Comparison of ENCODE assay signal across 19 cellular contexts in the genomic region with DNA sequence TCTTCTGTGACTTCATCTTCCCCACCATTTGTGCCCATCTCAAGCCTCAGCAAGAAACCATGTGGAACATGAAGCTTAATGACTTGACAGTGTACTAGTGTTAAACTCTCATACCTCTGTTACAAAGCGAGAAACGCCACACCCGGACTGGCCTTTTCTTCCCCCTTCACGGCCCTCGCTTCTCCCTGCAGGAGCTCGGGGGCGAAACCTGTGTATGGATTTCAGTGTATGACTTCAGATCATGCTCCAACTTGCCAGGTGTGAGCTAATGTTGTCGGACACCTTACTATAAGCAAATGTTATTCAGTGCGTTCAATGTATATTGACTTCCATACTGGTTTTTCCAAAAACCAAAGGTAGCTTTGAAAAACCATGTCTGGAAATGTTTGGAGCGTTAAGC. TPM values are rescaled to one million over a fixed set of nuclear protein-coding genes. Genes with fewer than 3 reads are reported as not detected.
DNase-seq lines count a peak whose midpoint lies in the region; ATAC-seq and TF ChIP-seq lines count a peak whose summit lies in the region.
"Had no signal": no experiment of that assay in that cellular context is flagged by ENCODE, and none has a peak within 500 bp of the region (broad histone marks: within the 10 kb centered on the region; RNA-seq: fewer than 3 reads in every experiment).

No MANE protein-coding gene starts in this region.

- H3K4me3 ChIP-seq in endodermal cell (ENCODE audit: low read length) = no peak overlapping the region
- no peak overlapping the region for H3K4me3 ChIP-seq in neural progenitor cell
- H3K4me3 ChIP-seq: A549, PC-9 had no signal

- H3K9me3 ChIP-seq in endodermal cell (ENCODE audit: control insufficient read depth, low read length) = no peaks in the 10 kb centered on the region
- H3K9me3 ChIP-seq in neural progenitor cell (ENCODE audit: low read depth) = no peaks in the 10 kb centered on the region
- H3K9me3 ChIP-seq: A549 had no signal

- no peak overlapping the region for H3K9ac ChIP-seq in endodermal cell (ENCODE audit: extremely low read depth, low read length, poor library complexity, severe bottlenecking)
- H3K9ac ChIP-seq in neural progenitor cell = no peak overlapping the region

- 93 to 97% methylated on average over 10 of the region's 10 CpGs for WGBS in endodermal cell (ENCODE audit: insufficient coverage in 1 of 2, insufficient read length in 1 of 2), 2 experiments

- ATAC-seq in memory B cell (ENCODE audit: low read depth) = no peak
- ATAC-seq: A549, HCT116, Right ventricle myocardium inferior had no signal

- peaks cover 7% of the 10 kb centered on the region for H4K20me1 ChIP-seq in neural progenitor cell (ENCODE audit: low read depth)

- H3K36me3 ChIP-seq in endodermal cell (ENCODE audit: control insufficient read depth, insufficient read depth, low read length) (peaks cover 66% of the 10 kb centered on the region), neural progenitor cell (no peaks in the 10 kb centered on the region)

- H3K27me3 ChIP-seq in endodermal cell (ENCODE audit: control insufficient read depth, insufficient read depth, low read length, poor library complexity, severe bottlenecking) = no peaks in the 10 kb centered on the region
- no peaks in the 10 kb centered on the region for H3K27me3 ChIP-seq in neural progenitor cell

- TF ChIP-seq CTCF in endodermal cell (conservative IDR thresholded peaks at IDR 0.05) = no peak
- no peak for TF ChIP-seq CTCF in neural progenitor cell (IDR thresholded peaks at IDR 0.05)

- no peaks in the 10 kb centered on the region for H3K9me3 Mint-ChIP-seq in activated T-cell treated with anti-CD3 and anti-CD28 coated beads, Interleukin-2, amount 50 U/mL, for 24 hours
- H3K9me3 Mint-ChIP-seq in endodermal cell = no peaks in the 10 kb centered on the region
- no peaks in the 10 kb centered on the region for H3K9me3 Mint-ChIP-seq in memory B cell
- H3K9me3 Mint-ChIP-seq in neural progenitor cell = no peaks in the 10 kb centered on the region

- H3K36me3 Mint-ChIP-seq in activated T-cell treated with anti-CD3 and anti-CD28 coated beads, Interleukin-2, amount 50 U/mL, for 24 hours (ENCODE audit: low read depth) = peaks cover 85% of the 10 kb centered on the region
- peaks cover 67% of the 10 kb centered on the region for H3K36me3 Mint-ChIP-seq in endodermal cell (ENCODE audit: low read depth)
- peaks cover 40% of the 10 kb centered on the region for H3K36me3 Mint-ChIP-seq in memory B cell
- peaks cover 28% of the 10 kb centered on the region for H3K36me3 Mint-ChIP-seq in neural progenitor cell

- DNase-seq in activated T-cell treated with anti-CD3 and anti-CD28 coated beads, Interleukin-2, amount 50 U/mL, for 24 hours = no peak
- DNase-seq in activated T-cell treated with anti-CD3 and anti-CD28 coated beads for 4 hours (no peak), NCI-H345 treated with DMSO at 0.1 percent for 48 hours (lab: John Stamatoyannopoulos, UW; ENCODE audit: unreplicated experiment) (peak; percentile 51), endodermal cell (peak; percentile 34), memory B cell (ENCODE audit: low spot score in 2 of 2) (no peak), DMS79 (lab: John Stamatoyannopoulos, UW) (no peak), OCI-M2 (lab: John Stamatoyannopoulos, UW; ENCODE audit: unreplicated experiment) (no peak), neural progenitor cell (ENCODE audit: low spot score) (no peak)
- DNase-seq: COR-L47, IMR-90, MV-4-11, NCI-H1417 treated with DMSO at 0.1 percent for 48 hours, NCI-H526 treated with DMSO at 0.1 percent for 48 hours, PC-9 had no signal

- H3F3A ChIP-seq in neural progenitor cell (ENCODE audit: low read depth) = peaks cover 7% of the 10 kb centered on the region

- H3K27me3 Mint-ChIP-seq in activated T-cell treated with anti-CD3 and anti-CD28 coated beads, Interleukin-2, amount 50 U/mL, for 24 hours = no peaks in the 10 kb centered on the region
- H3K27me3 Mint-ChIP-seq in endodermal cell (ENCODE audit: insufficient read depth) = no peaks in the 10 kb centered on the region
- no peaks in the 10 kb centered on the region for H3K27me3 Mint-ChIP-seq in memory B cell
- peaks cover 2% of the 10 kb centered on the region for H3K27me3 Mint-ChIP-seq in neural progenitor cell (ENCODE audit: insufficient read depth, low read depth)

- H3K4me2 ChIP-seq in neural progenitor cell = no peak overlapping the region
- H3K4me2 ChIP-seq: A549, PC-9 had no signal

- peak overlapping the region; percentile 14 for H3K27ac Mint-ChIP-seq in activated T-cell treated with anti-CD3 and anti-CD28 coated beads, Interleukin-2, amount 50 U/mL, for 24 hours
- no peak overlapping the region for H3K27ac Mint-ChIP-seq in endodermal cell
- H3K27ac Mint-ChIP-seq in memory B cell = peak overlapping the region; percentile 12
- H3K27ac Mint-ChIP-seq in neural progenitor cell = no peak overlapping the region

- no peak overlapping the region for H2AFZ ChIP-seq in neural progenitor cell (replicated peaks)
- H2AFZ ChIP-seq: PC-9 had no signal

- H3K27ac ChIP-seq in endodermal cell (ENCODE audit: low read depth, low read length) = no peak overlapping the region
- H3K27ac ChIP-seq in neural progenitor cell = no peak overlapping the region
- H3K27ac ChIP-seq: A549, C4-2B, PC-9 had no signal

- no peaks in the 10 kb centered on the region for H3K79me2 ChIP-seq in neural progenitor cell (ENCODE audit: low read depth)

- H3K4me3 Mint-ChIP-seq in activated T-cell treated with anti-CD3 and anti-CD28 coated beads, Interleukin-2, amount 50 U/mL, for 24 hours = no peak overlapping the region
- H3K4me3 Mint-ChIP-seq in endodermal cell (no peak overlapping the region), memory B cell (no peak overlapping the region), neural progenitor cell (no peak overlapping the region)

- H3K4me1 ChIP-seq in endodermal cell (ENCODE audit: control insufficient read depth, insufficient read depth, low read length) = no peaks in the 10 kb centered on the region
- no peaks in the 10 kb centered on the region for H3K4me1 ChIP-seq in neural progenitor cell

- H3K4me1 Mint-ChIP-seq in activated T-cell treated with anti-CD3 and anti-CD28 coated beads, Interleukin-2, amount 50 U/mL, for 24 hours (ENCODE audit: low read depth) = no peaks in the 10 kb centered on the region
- H3K4me1 Mint-ChIP-seq in endodermal cell (peaks cover 10% of the 10 kb centered on the region), memory B cell (no peaks in the 10 kb centered on the region), neural progenitor cell (no peaks in the 10 kb centered on the region)

RNA-seq across cellular contexts. Expression of gene SLC5A11, which starts 20.1 kb away (rescaled TPM):
- total RNA-seq in endodermal cell = under 1 TPM in 1 of 2 donors, not detected in 1; 0.29 TPM
- not detected for polyA plus RNA-seq in endodermal cell (2013, experiment 1 of 2)
- polyA plus RNA-seq in endodermal cell (2013, experiment 2 of 2) = not detected
- 0.09 TPM in 1 of 2 replicates, not detected in the other for total RNA-seq in neural progenitor cell (ENCODE audit: low replicate concordance)
- total RNA-seq: LHCN-M2, Right ventricle myocardium inferior had no signal
- polyA plus RNA-seq: IMR-90 had no signal

Comparison
In these comparisons a context has a peak if more than half of its experiments do, and no peak if none do; other contexts are left out.
1. DNase-seq: peak in NCI-H345 treated with DMSO at 0.1 percent for 48 hours (single experiment) and endodermal cell (single experiment); none in activated T-cell treated with anti-CD3 and anti-CD28 coated beads, Interleukin-2, amount 50 U/mL, for 24 hours (single experiment), activated T-cell treated with anti-CD3 and anti-CD28 coated beads for 4 hours (single experiment), memory B cell (0 of 2), DMS79 (single experiment), OCI-M2 (single experiment) and neural progenitor cell (single experiment).
2. H3K27ac Mint-ChIP-seq: peak in activated T-cell treated with anti-CD3 and anti-CD28 coated beads, Interleukin-2, amount 50 U/mL, for 24 hours (single experiment) and memory B cell (single experiment); none in endodermal cell (single experiment) and neural progenitor cell (single experiment).